ENCODE assay signal across 18 cellular contexts in genomic region chr5:123170816-123171345, GRCh38.
DNase-seq lines count a peak whose midpoint lies in the region; ATAC-seq and TF ChIP-seq lines count a peak whose summit lies in the region.
"Had no signal": no experiment of that assay in that cellular context is flagged by ENCODE, and none has a peak within 500 bp of the region (broad histone marks: within the 10 kb centered on the region; RNA-seq: fewer than 3 reads in every experiment).

No MANE protein-coding gene starts in this region.

- TF ChIP-seq EP300 in SK-N-SH (IDR thresholded peaks at IDR 0.05; ENCODE audit: borderline replicate concordance in 1 of 2, low read depth in 1 of 2, low read length in 1 of 2), result no peak

- no peak overlapping the region for H2BK120ac ChIP-seq in neuronal stem cell (ENCODE audit: low read depth, low read length)

- TF ChIP-seq CTCF in SK-N-SH (IDR thresholded peaks at IDR 0.05) (no peak), chondrocyte (IDR thresholded peaks at IDR 0.05) (no peak), heart right ventricle (IDR thresholded peaks at IDR 0.05) (no peak)

- H3K4me1 Mint-ChIP-seq in chondrocyte (ENCODE audit: low read depth), result no peaks in the 10 kb centered on the region
- H3K4me1 Mint-ChIP-seq: CD8-positive, alpha-beta memory T cell had no signal

- no peaks in the 10 kb centered on the region for H3F3A ChIP-seq in SK-N-SH (replicated peaks; ENCODE audit: insufficient read depth)

- no peak overlapping the region for H2BK15ac ChIP-seq in neuronal stem cell (ENCODE audit: low read length)

- H4K8ac ChIP-seq in neuronal stem cell (ENCODE audit: low read depth, low read length), result no peak overlapping the region

- no peaks in the 10 kb centered on the region for H3K9me3 Mint-ChIP-seq in chondrocyte (ENCODE audit: low read depth)
- H3K9me3 Mint-ChIP-seq: CD8-positive, alpha-beta memory T cell had no signal

- DNase-seq in HPDE6-E6E7 (ENCODE audit: extremely low spot score) (peak; percentile 23), SK-N-SH (peak; percentile 45), neuronal stem cell (ENCODE audit: low spot score) (no peak), RKO (ENCODE audit: low spot score) (no peak), chondrocyte (ENCODE audit: low spot score) (no peak), heart right ventricle (no peak)
- DNase-seq: CD8-positive, alpha-beta memory T cell; DMS79; KG1; NCI-H1105 treated with DMSO at 0.1 percent for 48 hours; NCI-H1694; NCI-H2227 treated with DMSO at 0.1 percent for 48 hours; NCI-H524; Right ventricle myocardium superior had no signal

- 60% methylated on average over 13 of the region's 13 CpGs for WGBS in SK-N-SH (ENCODE audit: low lambda C conversion rate)
- WGBS in neuronal stem cell (ENCODE audit: extremely low coverage in 2 of 2, insufficient read length in 2 of 2, insufficient replicate concordance in 1 of 2), 2 donors, result no CpG with 5 or more reads among the region's 13 CpGs
- WGBS in heart right ventricle, 2 donors, result 86% methylated on average over 13 of the region's 13 CpGs

- no peak overlapping the region for H3K4me3 Mint-ChIP-seq in chondrocyte (ENCODE audit: unreplicated experiment)
- H3K4me3 Mint-ChIP-seq: CD8-positive, alpha-beta memory T cell had no signal

- H2AFZ ChIP-seq in SK-N-SH (ENCODE audit: low read depth) (no peak overlapping the region), neuronal stem cell (ENCODE audit: low read length) (no peak overlapping the region)

- no peak overlapping the region for H3K18ac ChIP-seq in neuronal stem cell (ENCODE audit: low read length)

- H3K4ac ChIP-seq in neuronal stem cell (ENCODE audit: low read length), result no peak overlapping the region

- H3K9me3 ChIP-seq in SK-N-SH, result no peaks in the 10 kb centered on the region
- no peaks in the 10 kb centered on the region for H3K9me3 ChIP-seq in neuronal stem cell (replicated peaks in 1 of 2; ENCODE audit: control insufficient read depth in 2 of 2, insufficient read depth in 1 of 2, low read depth in 1 of 2, low read length in 2 of 2)
- H3K9me3 ChIP-seq in heart right ventricle, result no peaks in the 10 kb centered on the region
- H3K9me3 ChIP-seq: BLaER1 treated with 17β-estradiol and CSF1 and Interleukin-3, amounts not matched to agents 10 nM and 100 nM had no signal

- no peaks in the 10 kb centered on the region for H3K9me2 ChIP-seq in SK-N-SH

- intact Hi-C loops in heart right ventricle (cut with DNase I), result no loop called here

- POLR2A ChIA-PET in SK-N-SH (lab: Yijun Ruan, JAX), result no interaction called here

- no peaks in the 10 kb centered on the region for H4K20me1 ChIP-seq in SK-N-SH (ENCODE audit: insufficient read depth)
- H4K20me1 ChIP-seq: BLaER1 treated with 17β-estradiol and CSF1 and Interleukin-3, amounts not matched to agents 10 nM and 100 nM had no signal

- no peak overlapping the region for H2BK5ac ChIP-seq in neuronal stem cell (ENCODE audit: low read length)

- ATAC-seq in esophagus mucosa (peak; percentile 71), heart right ventricle (no peak)
- ATAC-seq: Panc1 had no signal

- no peak overlapping the region for H3K9ac ChIP-seq in SK-N-SH
- no peak overlapping the region for H3K9ac ChIP-seq in neuronal stem cell (ENCODE audit: low read depth, low read length, poor library complexity)
- H3K9ac ChIP-seq: BLaER1 treated with 17β-estradiol and CSF1 and Interleukin-3, amounts not matched to agents 10 nM and 100 nM had no signal

- H3K27ac ChIP-seq in SK-N-SH (ENCODE audit: low read depth in 2 of 2, low read length in 1 of 2) (no peak overlapping the region), neuronal stem cell (replicated peaks; ENCODE audit: low read length) (no peak overlapping the region), heart right ventricle (no peak overlapping the region)
- H3K27ac ChIP-seq: BLaER1 treated with 17β-estradiol and CSF1 and Interleukin-3, amounts not matched to agents 10 nM and 100 nM; SK-N-MC had no signal

- no peak overlapping the region for H3K23ac ChIP-seq in neuronal stem cell (ENCODE audit: low read depth, low read length, poor library complexity)

- no peaks in the 10 kb centered on the region for H3K79me2 ChIP-seq in SK-N-SH (ENCODE audit: insufficient read depth)

- peak overlapping the region; percentile 6 for H2AK5ac ChIP-seq in neuronal stem cell (ENCODE audit: low read depth, low read length)

- H3K27me3 ChIP-seq in SK-N-SH (ENCODE audit: insufficient read depth) (no peaks in the 10 kb centered on the region), neuronal stem cell (ENCODE audit: control insufficient read depth in 3 of 3, insufficient read depth in 3 of 3, low read depth in 1 of 3, low read length in 3 of 3) (peaks cover 0 to 3% (median 0%) of the 10 kb centered on the region in 3 experiments), heart right ventricle (no peaks in the 10 kb centered on the region)
- H3K27me3 ChIP-seq: BLaER1 treated with 17β-estradiol and CSF1 and Interleukin-3, amounts not matched to agents 10 nM and 100 nM had no signal

- H3K79me1 ChIP-seq in neuronal stem cell (ENCODE audit: low read depth, low read length), result no peaks in the 10 kb centered on the region

- TF ChIP-seq RAD21 in SK-N-SH (IDR thresholded peaks at IDR 0.05; ENCODE audit: low read length), result no peak

- no peak overlapping the region for H2BK12ac ChIP-seq in neuronal stem cell (ENCODE audit: low read length)

- no peak overlapping the region for H3K27ac Mint-ChIP-seq in chondrocyte (ENCODE audit: unreplicated experiment)
- H3K27ac Mint-ChIP-seq: CD8-positive, alpha-beta memory T cell had no signal

- H3K27me3 Mint-ChIP-seq in chondrocyte (ENCODE audit: low read depth), result peaks cover 2% of the 10 kb centered on the region

- H4K91ac ChIP-seq in neuronal stem cell (ENCODE audit: low read depth, low read length, poor library complexity), result no peak overlapping the region

- H3K36me3 ChIP-seq in SK-N-SH (replicated peaks in 1 of 2; ENCODE audit: control insufficient read depth in 1 of 2, insufficient read depth in 2 of 2, low read length in 1 of 2), result no peaks in the 10 kb centered on the region
- no peaks in the 10 kb centered on the region for H3K36me3 ChIP-seq in neuronal stem cell (replicated peaks in 1 of 2; ENCODE audit: control insufficient read depth in 2 of 2, insufficient read depth in 2 of 2, low read length in 2 of 2)
- H3K36me3 ChIP-seq in heart right ventricle, result no peaks in the 10 kb centered on the region
- H3K36me3 ChIP-seq: BLaER1 treated with 17β-estradiol and CSF1 and Interleukin-3, amounts not matched to agents 10 nM and 100 nM had no signal

- H3K4me1 ChIP-seq in SK-N-SH (ENCODE audit: control insufficient read depth in 1 of 2, insufficient read depth in 2 of 2, low read depth in 1 of 2, low read length in 1 of 2) (peaks cover 0 to 13% of the 10 kb centered on the region in 2 experiments; a peak in 2 of 4 replicates), neuronal stem cell (ENCODE audit: control insufficient read depth in 2 of 2, insufficient read depth in 1 of 2, low read depth in 1 of 2, low read length in 2 of 2) (no peaks in the 10 kb centered on the region), heart right ventricle (no peaks in the 10 kb centered on the region)
- H3K4me1 ChIP-seq: BLaER1 treated with 17β-estradiol and CSF1 and Interleukin-3, amounts not matched to agents 10 nM and 100 nM had no signal

- no peak overlapping the region for H3K14ac ChIP-seq in neuronal stem cell (ENCODE audit: low read length)

- no peak overlapping the region for H3K4me2 ChIP-seq in SK-N-SH
- peak overlapping the region; percentile 4 for H3K4me2 ChIP-seq in neuronal stem cell (ENCODE audit: insufficient read depth, low read length, poor library complexity, severe bottlenecking)
- H3K4me2 ChIP-seq: BLaER1 treated with 17β-estradiol and CSF1 and Interleukin-3, amounts not matched to agents 10 nM and 100 nM had no signal

- no peak overlapping the region for H3K4me3 ChIP-seq in SK-N-SH (ENCODE audit: low read depth in 2 of 2, low read length in 1 of 2)
- peak overlapping the region in 1 of 2 donors; percentile 41 for H3K4me3 ChIP-seq in neuronal stem cell (ENCODE audit: low read length in 2 of 2)
- H3K4me3 ChIP-seq in heart right ventricle, result no peak overlapping the region
- H3K4me3 ChIP-seq: BLaER1 treated with 17β-estradiol and CSF1 and Interleukin-3, amounts not matched to agents 10 nM and 100 nM; SK-N-MC had no signal

- H3K36me3 Mint-ChIP-seq in chondrocyte (ENCODE audit: low read depth), result peaks cover 3% of the 10 kb centered on the region
- H3K36me3 Mint-ChIP-seq: CD8-positive, alpha-beta memory T cell had no signal

- CTCF ChIA-PET in SK-N-SH (lab: Yijun Ruan, JAX), result interaction anchor here (1.0 to 1.4 kb wide), 2 partner anchors 9 to 14 kb away, joined by 3 to 4 read pairs; no protein-coding TSS in a partner anchor

TF ChIP-seq in SK-N-SH, 30 proteins besides CTCF, POLR2A, EP300 and RAD21 (continues in another document):
- no peak for TF ChIP-seq TEAD4 (IDR thresholded peaks at IDR 0.05; ENCODE audit: borderline replicate concordance, insufficient read depth)
- no peak for TF ChIP-seq NFIC (IDR thresholded peaks at IDR 0.05; ENCODE audit: borderline replicate concordance)
- TF ChIP-seq REST (IDR thresholded peaks at IDR 0.05; ENCODE audit: low read depth, low read length), result no peak
- TF ChIP-seq MXI1 (IDR thresholded peaks at IDR 0.05; ENCODE audit: low read depth, low read length), result peak; percentile 46; the same call in 1 of the 2 replicates
- TF ChIP-seq SMC3 (IDR thresholded peaks at IDR 0.05; ENCODE audit: low read depth, low read length), result no peak

Comparison
In these comparisons a context has a peak if more than half of its experiments do, and no peak if none do; other contexts are left out.
1. DNase-seq: peak in HPDE6-E6E7 (single experiment) and SK-N-SH (single experiment); none in neuronal stem cell (single experiment), RKO (single experiment), chondrocyte (single experiment) and heart right ventricle (0 of 2).